Comparison of ENCODE assay signal across 10 cellular contexts in the genomic region with DNA sequence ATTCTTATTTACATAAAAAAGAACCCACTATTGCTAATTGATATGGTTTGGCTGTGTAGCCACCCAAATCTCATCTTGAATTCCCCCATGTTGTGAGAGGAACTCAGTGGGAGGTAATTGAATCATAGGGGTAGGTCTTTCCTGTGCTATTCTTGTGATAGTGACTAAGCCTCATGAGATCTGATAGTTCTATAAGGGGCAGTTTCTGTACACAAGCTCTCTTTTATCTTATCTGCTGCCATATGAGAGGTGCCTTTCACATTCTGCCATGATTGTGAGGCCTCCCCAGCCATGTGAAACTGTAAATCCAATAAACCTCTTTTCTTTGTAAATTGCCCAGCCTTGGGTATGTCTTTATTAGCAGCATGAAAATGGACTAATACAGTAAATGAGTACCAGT. TPM values are rescaled to one million over a fixed set of nuclear protein-coding genes. Genes with fewer than 3 reads are reported as not detected.
DNase-seq lines count a peak whose midpoint lies in the region; ATAC-seq and TF ChIP-seq lines count a peak whose summit lies in the region.
"Had no signal": no experiment of that assay in that cellular context is flagged by ENCODE, and none has a peak within 500 bp of the region (broad histone marks: within the 10 kb centered on the region; RNA-seq: fewer than 3 reads in every experiment).

No MANE protein-coding gene starts in this region.

- H3K9me2 ChIP-seq in MM.1S (replicated peaks; ENCODE audit: insufficient read depth, low read length), result no peaks in the 10 kb centered on the region

- H3K27me3 Mint-ChIP-seq in T-helper 2 cell treated with Interferon-gamma antibody and Interleukin-4, amounts not matched to agents 5 μg/mL and 100 μg/mL, for 36 hours (ENCODE audit: low read depth), result no peaks in the 10 kb centered on the region
- H3K27me3 Mint-ChIP-seq in activated CD4-positive, alpha-beta T cell treated with anti-CD3 and anti-CD28 coated beads, Interleukin-2, amount 10 ng/mL, durations not matched to agents 24 days and 14 days, result no peaks in the 10 kb centered on the region
- no peaks in the 10 kb centered on the region for H3K27me3 Mint-ChIP-seq in progenitor cell of endocrine pancreas

- H2AFZ ChIP-seq in MM.1S (ENCODE audit: low read length), result no peak overlapping the region
- H2AFZ ChIP-seq: parathyroid adenoma had no signal

- H3K27me3 ChIP-seq in MM.1S (replicated peaks; ENCODE audit: insufficient read depth, low read length), result no peaks in the 10 kb centered on the region
- no peaks in the 10 kb centered on the region for H3K27me3 ChIP-seq in psoas muscle (ENCODE audit: insufficient read depth in 3 of 3, low read length in 2 of 3)

- H3K4me2 ChIP-seq in MM.1S (ENCODE audit: low read depth, low read length), result no peak overlapping the region; the same call in 1 of the 2 replicates

- no peaks in the 10 kb centered on the region for H3K9me3 Mint-ChIP-seq in T-helper 2 cell treated with Interferon-gamma antibody and Interleukin-4, amounts not matched to agents 5 μg/mL and 100 μg/mL, for 36 hours
- H3K9me3 Mint-ChIP-seq in activated CD4-positive, alpha-beta T cell treated with anti-CD3 and anti-CD28 coated beads, Interleukin-2, amount 10 ng/mL, durations not matched to agents 24 days and 14 days, result no peaks in the 10 kb centered on the region
- H3K9me3 Mint-ChIP-seq in progenitor cell of endocrine pancreas (ENCODE audit: low read depth), result peaks cover 13% of the 10 kb centered on the region

- H3F3A ChIP-seq in MM.1S (ENCODE audit: insufficient read depth, low read length), result peaks cover 10% of the 10 kb centered on the region

- H3K36me3 ChIP-seq in MM.1S (replicated peaks; ENCODE audit: insufficient read depth, low read length) (no peaks in the 10 kb centered on the region), psoas muscle (ENCODE audit: insufficient read depth in 1 of 2, low read depth in 1 of 2) (no peaks in the 10 kb centered on the region)

- no peak for TF ChIP-seq CTCF in MM.1S (IDR thresholded peaks at IDR 0.05; ENCODE audit: low read length)
- TF ChIP-seq CTCF in choroid plexus epithelial cell (conservative IDR thresholded peaks at IDR 0.05; ENCODE audit: low read depth, low read length), result no peak
- no peak for TF ChIP-seq CTCF in psoas muscle (IDR thresholded peaks at IDR 0.05)
- no peak for TF ChIP-seq CTCF in progenitor cell of endocrine pancreas (IDR thresholded peaks at IDR 0.05; ENCODE audit: unreplicated experiment)

- no peaks in the 10 kb centered on the region for H3K36me3 Mint-ChIP-seq in T-helper 2 cell treated with Interferon-gamma antibody and Interleukin-4, amounts not matched to agents 5 μg/mL and 100 μg/mL, for 36 hours (ENCODE audit: low read depth)
- no peaks in the 10 kb centered on the region for H3K36me3 Mint-ChIP-seq in activated CD4-positive, alpha-beta T cell treated with anti-CD3 and anti-CD28 coated beads, Interleukin-2, amount 10 ng/mL, durations not matched to agents 24 days and 14 days (ENCODE audit: low read depth)
- H3K36me3 Mint-ChIP-seq in progenitor cell of endocrine pancreas (ENCODE audit: insufficient read depth), result no peaks in the 10 kb centered on the region

- no peaks in the 10 kb centered on the region for H3K79me2 ChIP-seq in MM.1S (ENCODE audit: low read length)
- H3K79me2 ChIP-seq: parathyroid adenoma had no signal

- DNase-seq in MM.1S (peak; percentile 55), choroid plexus epithelial cell (ENCODE audit: low read depth) (peak; percentile 93), psoas muscle (no peak), NCI-H1048 (lab: John Stamatoyannopoulos, UW) (no peak), progenitor cell of endocrine pancreas (ENCODE audit: low spot score, unreplicated experiment) (no peak)
- DNase-seq in T-helper 2 cell treated with Interferon-gamma antibody and Interleukin-4, amounts not matched to agents 5 μg/mL and 100 μg/mL, for 36 hours (ENCODE audit: low spot score), result no peak
- no peak for DNase-seq in activated CD4-positive, alpha-beta T cell treated with anti-CD3 and anti-CD28 coated beads, Interleukin-2, amount 10 ng/mL, durations not matched to agents 24 days and 14 days
- DNase-seq: NCI-H526 had no signal

- no peak overlapping the region for H3K4me3 Mint-ChIP-seq in T-helper 2 cell treated with Interferon-gamma antibody and Interleukin-4, amounts not matched to agents 5 μg/mL and 100 μg/mL, for 36 hours
- H3K4me3 Mint-ChIP-seq in activated CD4-positive, alpha-beta T cell treated with anti-CD3 and anti-CD28 coated beads, Interleukin-2, amount 10 ng/mL, durations not matched to agents 24 days and 14 days, result no peak overlapping the region
- H3K4me3 Mint-ChIP-seq in progenitor cell of endocrine pancreas (ENCODE audit: low read depth), result no peak overlapping the region

- H3K4me1 ChIP-seq in MM.1S (ENCODE audit: low read length) (peaks cover 13% of the 10 kb centered on the region), psoas muscle (peaks cover 16% of the 10 kb centered on the region)
- H3K4me1 ChIP-seq: parathyroid adenoma had no signal

- H4K20me1 ChIP-seq in MM.1S (ENCODE audit: insufficient read depth, low read length), result no peaks in the 10 kb centered on the region

- no peak overlapping the region for H3K4me3 ChIP-seq in MM.1S (ENCODE audit: low read length)
- no peak overlapping the region for H3K4me3 ChIP-seq in choroid plexus epithelial cell (ENCODE audit: low read depth, low read length)
- no peak overlapping the region for H3K4me3 ChIP-seq in psoas muscle

- ATAC-seq in GM21717 (IDR thresholded peaks at IDR 0.05; ENCODE audit: unreplicated experiment) (peak; percentile 44), psoas muscle (peak in 3 of 4 donors; percentile 51 to 88 (median 69))

- H3K27ac ChIP-seq in MM.1S (ENCODE audit: low read length) (peak overlapping the region; percentile 56; the same call in 1 of the 2 replicates), psoas muscle (peak overlapping the region; percentile 15)
- H3K27ac ChIP-seq: parathyroid adenoma had no signal

- H3K9ac ChIP-seq in MM.1S (ENCODE audit: low read length), result no peak overlapping the region
- H3K9ac ChIP-seq: parathyroid adenoma had no signal

- no peak overlapping the region for H3K27ac Mint-ChIP-seq in T-helper 2 cell treated with Interferon-gamma antibody and Interleukin-4, amounts not matched to agents 5 μg/mL and 100 μg/mL, for 36 hours
- H3K27ac Mint-ChIP-seq in activated CD4-positive, alpha-beta T cell treated with anti-CD3 and anti-CD28 coated beads, Interleukin-2, amount 10 ng/mL, durations not matched to agents 24 days and 14 days, result no peak overlapping the region
- H3K27ac Mint-ChIP-seq in progenitor cell of endocrine pancreas, result no peak overlapping the region

- no peaks in the 10 kb centered on the region for H3K4me1 Mint-ChIP-seq in T-helper 2 cell treated with Interferon-gamma antibody and Interleukin-4, amounts not matched to agents 5 μg/mL and 100 μg/mL, for 36 hours (ENCODE audit: low read depth)
- H3K4me1 Mint-ChIP-seq in activated CD4-positive, alpha-beta T cell treated with anti-CD3 and anti-CD28 coated beads, Interleukin-2, amount 10 ng/mL, durations not matched to agents 24 days and 14 days, result peaks cover 2% of the 10 kb centered on the region
- no peaks in the 10 kb centered on the region for H3K4me1 Mint-ChIP-seq in progenitor cell of endocrine pancreas (ENCODE audit: low read depth)

- intact Hi-C loops in psoas muscle (cut with DNase I), result no loop called here
- intact Hi-C loops in activated CD4-positive, alpha-beta T cell treated with anti-CD3 and anti-CD28 coated beads, Interleukin-2, amount 10 ng/mL, durations not matched to agents 24 days and 14 days (cut with micrococcal nuclease), result no loop called here

- H3K9me3 ChIP-seq in MM.1S (replicated peaks; ENCODE audit: insufficient read depth, low read length) (no peaks in the 10 kb centered on the region), psoas muscle (peaks cover 3% of the 10 kb centered on the region)

RNA-seq across cellular contexts. Expression of a gene that starts 58.2 kb away (rescaled TPM):
- total RNA-seq in psoas muscle, result 10 to 100 TPM in 1 of 4 donors, 1 to 10 TPM in 3; 1.8 to 12.1 (median 4.4) TPM
- 1 to 10 TPM; 1.3 to 3.3 (median 2.5) TPM for polyA plus RNA-seq in psoas muscle
- not detected in 2 replicates for total RNA-seq in activated CD4-positive, alpha-beta T cell treated with anti-CD3 and anti-CD28 coated beads, Interleukin-2, amount 10 ng/mL, durations not matched to agents 24 days and 14 days
- total RNA-seq in progenitor cell of endocrine pancreas, result 0.22 TPM in 1 of 2 replicates, not detected in the other

Comparison
In these comparisons a context has a peak if more than half of its experiments do, and no peak if none do; other contexts are left out.
1. DNase-seq: peak in MM.1S (single experiment) and choroid plexus epithelial cell (single experiment); none in psoas muscle (0 of 2), T-helper 2 cell treated with Interferon-gamma antibody and Interleukin-4, amounts not matched to agents 5 μg/mL and 100 μg/mL, for 36 hours (single experiment), NCI-H1048 (single experiment), activated CD4-positive, alpha-beta T cell treated with anti-CD3 and anti-CD28 coated beads, Interleukin-2, amount 10 ng/mL, durations not matched to agents 24 days and 14 days (single experiment) and progenitor cell of endocrine pancreas (single experiment).